20 cellular contexts compared by ENCODE assay signal in the genomic region with DNA sequence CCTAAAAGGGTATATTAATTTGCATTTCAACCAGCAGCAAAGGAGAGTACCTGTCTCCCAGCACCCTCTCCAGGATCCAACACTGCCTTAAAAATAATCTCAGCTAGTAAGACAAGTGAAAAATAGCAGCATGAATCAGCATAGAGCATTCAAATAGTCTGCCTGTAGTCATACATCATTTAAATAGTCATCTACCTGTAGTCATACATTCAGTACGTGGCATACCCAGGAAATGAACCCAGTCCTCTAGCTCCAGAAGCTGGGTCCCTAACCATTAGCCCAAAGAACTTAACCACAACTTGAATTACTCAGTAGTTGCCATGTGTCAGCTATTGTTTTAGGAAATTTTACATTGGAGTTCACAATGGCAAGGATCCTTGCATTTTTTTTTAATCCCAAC. TPM values are rescaled to one million over a fixed set of nuclear protein-coding genes. Genes with fewer than 3 reads are reported as not detected.
DNase-seq lines count a peak whose midpoint lies in the region; ATAC-seq and TF ChIP-seq lines count a peak whose summit lies in the region.
"Had no signal": no experiment of that assay in that cellular context is flagged by ENCODE, and none has a peak within 500 bp of the region (broad histone marks: within the 10 kb centered on the region; RNA-seq: fewer than 3 reads in every experiment).

No MANE protein-coding gene starts in this region.

- DNase-seq in HFFc6 (peak; percentile 92), RWPE2 (ENCODE audit: low spot score) (no peak), fibroblast of lung (ENCODE audit: low read depth in 2 of 2) (peak; percentile 36 to 92), renal cortical epithelial cell (ENCODE audit: low read depth) (peak; percentile 94), ureter (ENCODE audit: low spot score) (no peak), NCI-H2029 treated with DMSO at 0.1 percent for 48 hours (lab: John Stamatoyannopoulos, UW) (no peak)
- no peak for DNase-seq in naive thymus-derived CD8-positive, alpha-beta T cell
- DNase-seq: activated CD4-positive, alpha-beta T cell treated with anti-CD3 and anti-CD28 coated beads, Interleukin-2, amount 50 U/mL, for 48 hours; activated naive CD4-positive, alpha-beta T cell treated with anti-CD3 and anti-CD28 coated beads, Interleukin-2, amount 50 U/mL, for 16 hours; BE2C; naive thymus-derived CD4-positive, alpha-beta T cell; NCI-H1417 treated with DMSO at 0.1 percent for 48 hours; NCI-H2171 treated with DMSO at 0.1 percent for 48 hours; NK-92 treated with Interleukin-12 subunit alpha and Interleukin-12 subunit beta, amount 100 ng/mL, for 24 hours; Right ventricle myocardium superior; substantia nigra; T-cell had no signal

- peaks cover 96% of the 10 kb centered on the region for H3K4me1 Mint-ChIP-seq in HFFc6 (ENCODE audit: low read depth)
- peaks cover 0 to 2% (median under 1%) of the 10 kb centered on the region in 4 donors for H3K4me1 Mint-ChIP-seq in naive thymus-derived CD8-positive, alpha-beta T cell
- H3K4me1 Mint-ChIP-seq: naive thymus-derived CD4-positive, alpha-beta T cell had no signal

- peak overlapping the region; percentile 83 for H3K27ac Mint-ChIP-seq in HFFc6
- no peak overlapping the region for H3K27ac Mint-ChIP-seq in naive thymus-derived CD8-positive, alpha-beta T cell
- H3K27ac Mint-ChIP-seq: brain; memory B cell; naive thymus-derived CD4-positive, alpha-beta T cell; T-cell had no signal

- no peaks in the 10 kb centered on the region for H3K9me3 ChIP-seq in RWPE2 (ENCODE audit: severe bottlenecking)
- no peaks in the 10 kb centered on the region for H3K9me3 ChIP-seq in fibroblast of lung (ENCODE audit: control insufficient read depth, insufficient read depth, low read depth, low read length)
- H3K9me3 ChIP-seq: BE2C had no signal

- H3K4me1 ChIP-seq in RWPE2 (ENCODE audit: insufficient read depth, poor library complexity, severe bottlenecking) (peaks cover 22% of the 10 kb centered on the region), fibroblast of lung (ENCODE audit: control insufficient read depth, extremely low read depth, insufficient read depth, low read length) (peaks cover 8% of the 10 kb centered on the region)
- H3K4me1 ChIP-seq: BE2C had no signal

- H3K27ac ChIP-seq in RWPE2 (ENCODE audit: poor library complexity, severe bottlenecking) (peak overlapping the region; percentile 72), fibroblast of lung (ENCODE audit: insufficient read depth, low read length) (no peak overlapping the region)

- no peak overlapping the region for H2AFZ ChIP-seq in fibroblast of lung (ENCODE audit: low read length)

- peak overlapping the region; percentile 73 for H3K4me3 Mint-ChIP-seq in HFFc6
- peak overlapping the region in 1 of 10 donors; percentile 16 for H3K4me3 Mint-ChIP-seq in naive thymus-derived CD8-positive, alpha-beta T cell
- H3K4me3 Mint-ChIP-seq: memory B cell; naive thymus-derived CD4-positive, alpha-beta T cell; T-cell had no signal

- no peaks in the 10 kb centered on the region for H4K20me1 ChIP-seq in fibroblast of lung (ENCODE audit: control insufficient read depth, extremely low read depth, insufficient read depth, low read length)

- H3K27me3 ChIP-seq in RWPE2 (ENCODE audit: insufficient read depth, poor library complexity, severe bottlenecking) (no peaks in the 10 kb centered on the region), fibroblast of lung (ENCODE audit: control insufficient read depth, insufficient read depth, low read length) (no peaks in the 10 kb centered on the region)

- H3K27me3 Mint-ChIP-seq in HFFc6 (ENCODE audit: insufficient read depth), result no peaks in the 10 kb centered on the region
- H3K27me3 Mint-ChIP-seq in naive thymus-derived CD8-positive, alpha-beta T cell, result peaks cover 17 to 37% (median 26%) of the 10 kb centered on the region in 5 donors

- no peaks in the 10 kb centered on the region for H3K9me3 Mint-ChIP-seq in HFFc6
- H3K9me3 Mint-ChIP-seq in naive thymus-derived CD8-positive, alpha-beta T cell, result peaks cover 0 to 4% (median 0%) of the 10 kb centered on the region in 9 donors
- H3K9me3 Mint-ChIP-seq: memory B cell had no signal

- H3K79me2 ChIP-seq in fibroblast of lung (ENCODE audit: control insufficient read depth, insufficient read depth, low read length), result peaks cover 37% of the 10 kb centered on the region

- peaks cover 2% of the 10 kb centered on the region for H3K36me3 Mint-ChIP-seq in HFFc6 (ENCODE audit: low read depth)
- H3K36me3 Mint-ChIP-seq in naive thymus-derived CD8-positive, alpha-beta T cell, result peaks cover 0 to under 1% (median 0%) of the 10 kb centered on the region in 3 donors
- H3K36me3 Mint-ChIP-seq: T-cell had no signal

- H3K4me2 ChIP-seq in fibroblast of lung (ENCODE audit: extremely low read depth, insufficient read depth, low read length), result no peak overlapping the region

- POLR2A ChIA-PET in naive thymus-derived CD8-positive, alpha-beta T cell (lab: Charles Lee), result no interaction called here

- H3K36me3 ChIP-seq in RWPE2 (ENCODE audit: low read depth) (peaks cover 4% of the 10 kb centered on the region; the same call in 1 of the 2 replicates), fibroblast of lung (ENCODE audit: control insufficient read depth, insufficient read depth, low read length) (no peaks in the 10 kb centered on the region)
- H3K36me3 ChIP-seq: BE2C had no signal

- TF ChIP-seq CTCF in HFFc6 (IDR thresholded peaks at IDR 0.05) (no peak), RWPE2 (IDR thresholded peaks at IDR 0.05; ENCODE audit: poor library complexity, severe bottlenecking) (peak; percentile 27), fibroblast of lung (conservative IDR thresholded peaks at IDR 0.05 in 1 of 2, IDR thresholded peaks at IDR 0.05 in 1 of 2; ENCODE audit: low read depth in 1 of 2, low read length in 2 of 2) (no peak)

- H3K4me3 ChIP-seq in RWPE2 (ENCODE audit: severe bottlenecking) (no peak overlapping the region), fibroblast of lung (replicated peaks in 1 of 4; ENCODE audit: control extremely low read depth in 1 of 4, insufficient read depth in 1 of 4, low read depth in 3 of 4, low read length in 4 of 4) (no peak overlapping the region)

- ATAC-seq in RWPE2 (ENCODE audit: low read depth), result peak; percentile 99
- ATAC-seq in GM18520 (IDR thresholded peaks at IDR 0.05; ENCODE audit: unreplicated experiment), result no peak
- ATAC-seq in naive thymus-derived CD8-positive, alpha-beta T cell, result no peak
- ATAC-seq: naive thymus-derived CD4-positive, alpha-beta T cell; T-cell had no signal

- H3K9ac ChIP-seq in fibroblast of lung (ENCODE audit: insufficient read depth, low read length), result no peak overlapping the region

RNA-seq across cellular contexts. Expression of a gene that starts 9.3 kb away (rescaled TPM):
- 10 to 100 TPM; 20.9 to 45.5 (median 26.5) TPM for total RNA-seq in HFFc6 (2021; fragmentation: NEBNext Ultra II Directional; extraction: Animal tissue kit (Norgen Biotek cat#: 25700))
- 48.3 and 48.4 TPM in 2 replicates for total RNA-seq in fibroblast of lung
- polyA plus RNA-seq in fibroblast of lung, result 4.6 and 10.7 TPM in 2 replicates
- polyA plus RNA-seq in fibroblast of lung (2012), result 7.1 and 11.9 TPM in 2 replicates
- 24.9 and 60.2 TPM in 2 replicates for polyA minus RNA-seq in fibroblast of lung (ENCODE audit: low replicate concordance)
- total RNA-seq in renal cortical epithelial cell, result 59.6 and 306 TPM in 2 replicates
- 2.4 TPM for total RNA-seq in ureter
- not detected for total RNA-seq in naive thymus-derived CD8-positive, alpha-beta T cell
- polyA plus RNA-seq in naive thymus-derived CD8-positive, alpha-beta T cell, result not detected
- polyA plus RNA-seq: naive thymus-derived CD4-positive, alpha-beta T cell had no signal

Comparison
In these comparisons a context has a peak if more than half of its experiments do, and no peak if none do; other contexts are left out.
1. DNase-seq: peak in HFFc6 (single experiment), fibroblast of lung (2 of 2) and renal cortical epithelial cell (single experiment); none in RWPE2 (single experiment), ureter (single experiment), naive thymus-derived CD8-positive, alpha-beta T cell (0 of 10) and NCI-H2029 treated with DMSO at 0.1 percent for 48 hours (single experiment).